ENCODE assay signal across 22 cellular contexts in genomic region chr4:129603241-129603931, GRCh38.
A peak's percentile ranks its signal among the peaks of the same experiment; 100 is the strongest.
DNase-seq lines count a peak whose midpoint lies in the region; ATAC-seq, FAIRE-seq and TF ChIP-seq lines count a peak whose summit lies in the region.
"Had no signal": no experiment of that assay in that cellular context is flagged by ENCODE, and none has a peak within 500 bp of the region (broad histone marks: within the 10 kb centered on the region; RNA-seq: fewer than 3 reads in every experiment).

No MANE protein-coding gene starts in this region.

- no peak for DNase-seq in D721Med (ENCODE audit: insufficient read length, low spot score)
- DNase-seq in MV-4-11 (lab: John Stamatoyannopoulos, UW) = peak; percentile 24
- DNase-seq in NOMO-1 treated with DMSO at 0.1 percent for 48 hours (lab: John Stamatoyannopoulos, UW; ENCODE audit: unreplicated experiment) = peak; percentile 75
- peak; percentile 40 for DNase-seq in WERI-Rb-1
- no peak for DNase-seq in uterus
- no peak for DNase-seq in NCI-H748 (lab: John Stamatoyannopoulos, UW; ENCODE audit: unreplicated experiment)
- DNase-seq: C1 segment of cervical spinal cord; Calu3; CD8-positive, alpha-beta memory T cell; H9; HFFc6; NCI-H1105; NCI-H2081; NCI-H2171 treated with DMSO at 0.1 percent for 48 hours; NCI-H526 treated with DMSO at 0.1 percent for 48 hours; PC-3; RPMI8226; SHP77; SK-N-SH; T-helper 2 cell had no signal

- no peak for TF ChIP-seq CTCF in D721Med (IDR thresholded peaks at IDR 0.05; ENCODE audit: insufficient read depth, missing control alignments)
- no peak for TF ChIP-seq CTCF in WERI-Rb-1 (IDR thresholded peaks at IDR 0.05; ENCODE audit: low read depth, low read length)
- no peak for TF ChIP-seq CTCF in uterus (IDR thresholded peaks at IDR 0.05)

- H3K9me3 ChIP-seq in WERI-Rb-1 (ENCODE audit: severe bottlenecking) (no peaks in the 10 kb centered on the region), uterus (no peaks in the 10 kb centered on the region)
- H3K9me3 ChIP-seq: SK-N-SH had no signal

- H3K4me3 ChIP-seq in WERI-Rb-1 (ENCODE audit: low read depth, low read length) = no peak overlapping the region
- no peak overlapping the region for H3K4me3 ChIP-seq in uterus

- FAIRE-seq in D721Med (lab: Jason Lieb, UNC) = peak; percentile 60

- H3K27me3 ChIP-seq in WERI-Rb-1 (ENCODE audit: insufficient read depth, low read depth, severe bottlenecking) (no peaks in the 10 kb centered on the region), uterus (no peaks in the 10 kb centered on the region)

- intact Hi-C loops in uterus (cut with DNase I; ENCODE audit: low total_unique reads) = no loop called here

- ATAC-seq in GM19324 (IDR thresholded peaks at IDR 0.05; ENCODE audit: low FRiP score, unreplicated experiment) (no peak), HG03196 (IDR thresholded peaks at IDR 0.05; ENCODE audit: unreplicated experiment) (no peak)
- ATAC-seq: PC-3 had no signal

- no peak for TF ChIP-seq POLR2A in uterus (IDR thresholded peaks at IDR 0.05)

- H3K4me1 ChIP-seq in uterus = no peaks in the 10 kb centered on the region

- H3K36me3 ChIP-seq in WERI-Rb-1 (no peaks in the 10 kb centered on the region), uterus (no peaks in the 10 kb centered on the region)

- H3K27ac ChIP-seq in WERI-Rb-1 = no peak overlapping the region
- H3K27ac ChIP-seq in uterus = no peak overlapping the region

Comparison
In these comparisons a context has a peak if more than half of its experiments do, and no peak if none do; other contexts are left out.
1. DNase-seq: peak in MV-4-11 (single experiment), NOMO-1 treated with DMSO at 0.1 percent for 48 hours (single experiment) and WERI-Rb-1 (single experiment); none in D721Med (single experiment), uterus (0 of 2) and NCI-H748 (single experiment).